Comparison of ENCODE assay signal across 8 cellular contexts in the genomic region with DNA sequence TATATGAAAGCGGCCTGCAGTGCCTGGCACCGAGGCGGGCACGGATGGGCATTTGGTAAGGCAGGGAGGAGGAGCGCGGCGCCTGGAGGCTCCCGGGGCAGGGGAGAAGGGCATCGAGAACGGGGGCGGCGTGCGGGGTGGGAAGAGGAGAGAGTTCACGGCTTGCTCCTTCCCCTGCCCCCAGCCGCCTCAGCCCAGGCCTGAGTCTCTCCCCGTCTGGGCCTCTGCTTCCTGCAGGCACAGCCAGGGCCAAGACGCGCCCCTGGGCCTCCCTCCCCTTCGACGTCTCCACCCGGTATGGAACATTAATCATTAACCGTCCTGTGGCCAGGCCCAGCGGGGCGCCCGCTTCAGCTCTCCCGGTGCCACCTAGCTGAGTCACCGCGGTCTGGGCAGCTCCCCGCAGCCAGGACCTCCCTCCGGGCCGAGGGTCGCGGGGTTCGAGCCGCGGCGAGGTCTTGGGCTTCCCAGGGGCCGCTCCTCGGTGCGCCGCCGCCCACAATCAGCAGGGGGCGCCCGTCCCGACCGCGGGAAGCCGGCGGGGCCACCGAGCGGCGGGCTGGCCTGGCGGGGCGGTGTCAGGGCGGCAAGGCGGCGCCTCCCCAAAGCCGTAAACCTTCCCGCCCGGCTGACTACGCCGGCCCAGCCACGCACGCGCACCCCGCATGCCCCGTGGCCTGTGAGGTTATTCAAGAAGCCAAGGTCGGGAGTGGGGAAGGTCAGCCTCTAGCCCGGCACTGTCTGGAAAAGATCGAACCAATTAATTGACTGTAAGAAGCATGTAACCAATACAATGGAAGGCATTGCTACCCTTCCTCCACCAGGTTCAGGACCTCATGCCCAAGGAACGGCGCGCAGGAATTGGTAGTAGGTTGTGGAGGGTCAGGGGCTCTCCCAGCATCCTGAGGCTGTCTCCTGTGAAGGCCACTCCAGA. TPM values are rescaled to one million over a fixed set of nuclear protein-coding genes. Genes with fewer than 3 reads are reported as not detected.
DNase-seq lines count a peak whose midpoint lies in the region; ATAC-seq and TF ChIP-seq lines count a peak whose summit lies in the region.

No MANE protein-coding gene starts in this region.

- peak overlapping the region; percentile 35 for H3K18ac ChIP-seq in mesendoderm (ENCODE audit: low read length)

- H4K8ac ChIP-seq in mesendoderm (ENCODE audit: low read depth, low read length) = no peak overlapping the region

- H3K27ac Mint-ChIP-seq in activated CD4-positive, alpha-beta memory T cell treated with anti-CD3 and anti-CD28 coated beads for 36 hours = no peak overlapping the region

- H3K9me3 Mint-ChIP-seq in activated CD4-positive, alpha-beta memory T cell treated with anti-CD3 and anti-CD28 coated beads for 36 hours = no peaks in the 10 kb centered on the region

- H3K9ac ChIP-seq in mesendoderm (ENCODE audit: low read length) = peak overlapping the region; percentile 66

- H3K4me3 ChIP-seq in BE2C (ENCODE audit: low read depth, low read length) (peak overlapping the region; percentile 57), mesendoderm (ENCODE audit: low read length) (no peak overlapping the region)

- DNase-seq in BE2C = peak; percentile 85
- peak; percentile 73 for DNase-seq in GM19238 (ENCODE audit: insufficient read length, low spot score)
- peak; percentile 26 for DNase-seq in NCI-H526 treated with DMSO at 0.1 percent for 48 hours (lab: John Stamatoyannopoulos, UW)
- peak; percentile 85 for DNase-seq in activated CD4-positive, alpha-beta memory T cell treated with anti-CD3 and anti-CD28 coated beads for 36 hours
- DNase-seq in effector CD4-positive, alpha-beta T cell = peak; percentile 61
- DNase-seq in mesendoderm = peak; percentile 83
- DNase-seq in stimulated activated CD8-positive, alpha-beta memory T cell treated with anti-CD3 and anti-CD28 coated beads, Interleukin-12 subunit alpha, Interleukin-12 subunit beta, amount 100 ng/mL, for 4 hours (ENCODE audit: low read depth) = peak; percentile 64

- no peak overlapping the region for H2BK120ac ChIP-seq in mesendoderm (ENCODE audit: low read depth, low read length)

- H3K4me1 Mint-ChIP-seq in activated CD4-positive, alpha-beta memory T cell treated with anti-CD3 and anti-CD28 coated beads for 36 hours (ENCODE audit: low read depth) = peaks cover 23% of the 10 kb centered on the region

- peak; percentile 44 for TF ChIP-seq CTCF in BE2C (IDR thresholded peaks at IDR 0.05; ENCODE audit: low read depth, low read length)

- H3K79me2 ChIP-seq in mesendoderm (ENCODE audit: control insufficient read depth, insufficient read depth, low read length) = no peaks in the 10 kb centered on the region

- no peaks in the 10 kb centered on the region for H3K79me1 ChIP-seq in mesendoderm (ENCODE audit: low read length)

- no peaks in the 10 kb centered on the region for H3K27me3 Mint-ChIP-seq in activated CD4-positive, alpha-beta memory T cell treated with anti-CD3 and anti-CD28 coated beads for 36 hours

- WGBS in mesendoderm (ENCODE audit: extremely low coverage, insufficient coverage, low lambda C conversion rate) = no CpG with 5 or more reads among the region's 73 CpGs

- H3K23ac ChIP-seq in mesendoderm (ENCODE audit: low read length) = no peak overlapping the region

- no peak overlapping the region for H2BK15ac ChIP-seq in mesendoderm (replicated peaks; ENCODE audit: low read depth)

- CTCF ChIA-PET in activated CD4-positive, alpha-beta memory T cell treated with anti-CD3 and anti-CD28 coated beads for 36 hours (lab: Charles Lee) = interaction anchor here (0.5 to 5.9 kb wide), 36 partner anchors 7 to 1149 kb away, joined by 3 to 77 read pairs (median 4); partner anchors contain the start of genes KCNH1, NEK2, RD3 and SLC30A1

- H3K56ac ChIP-seq in mesendoderm (ENCODE audit: low read length) = peak overlapping the region; percentile 93

- POLR2A ChIA-PET in activated CD4-positive, alpha-beta memory T cell treated with anti-CD3 and anti-CD28 coated beads for 36 hours (lab: Charles Lee) = interaction anchor here (1.0 kb wide), 1 partner anchor 192 kb away, joined by 3 read pairs; no protein-coding TSS in a partner anchor

- H3K9me3 ChIP-seq in BE2C = no peaks in the 10 kb centered on the region

- H3K4ac ChIP-seq in mesendoderm (ENCODE audit: low read depth, low read length) = no peak overlapping the region

- H3K4me2 ChIP-seq in mesendoderm (ENCODE audit: low read length) = peak overlapping the region; percentile 56

- peak; percentile 51 for ATAC-seq in HG03378 (IDR thresholded peaks at IDR 0.05; ENCODE audit: unreplicated experiment)

- intact Hi-C loops in activated CD4-positive, alpha-beta memory T cell treated with anti-CD3 and anti-CD28 coated beads for 36 hours (cut with micrococcal nuclease) = loop anchor here (1.0 to 2.0 kb wide), 3 partner anchors 64 to 931 kb away; partner anchors contain the start of genes RCOR3 and SLC30A1

- H3K36me3 Mint-ChIP-seq in activated CD4-positive, alpha-beta memory T cell treated with anti-CD3 and anti-CD28 coated beads for 36 hours = no peaks in the 10 kb centered on the region

- no peaks in the 10 kb centered on the region for H3K27me3 ChIP-seq in BE2C
- no peaks in the 10 kb centered on the region for H3K27me3 ChIP-seq in mesendoderm (ENCODE audit: insufficient read depth, low read length, poor library complexity)

- no peak overlapping the region for H2BK5ac ChIP-seq in mesendoderm (ENCODE audit: low read length)

- no peak overlapping the region for H2AK5ac ChIP-seq in mesendoderm (ENCODE audit: low read length)

- H3K4me1 ChIP-seq in BE2C = no peaks in the 10 kb centered on the region
- H3K4me1 ChIP-seq in mesendoderm (ENCODE audit: control insufficient read depth, low read depth, low read length) = peaks cover 4% of the 10 kb centered on the region

- no peaks in the 10 kb centered on the region for H3K36me3 ChIP-seq in BE2C
- no peaks in the 10 kb centered on the region for H3K36me3 ChIP-seq in mesendoderm (ENCODE audit: control insufficient read depth, insufficient read depth, low read length)

- H3K4me3 Mint-ChIP-seq in activated CD4-positive, alpha-beta memory T cell treated with anti-CD3 and anti-CD28 coated beads for 36 hours = peak overlapping the region; percentile 49

- no peak overlapping the region for H4K5ac ChIP-seq in mesendoderm (ENCODE audit: low read length)

- H3K27ac ChIP-seq in mesendoderm (ENCODE audit: low read depth, low read length) = no peak overlapping the region

RNA-seq across cellular contexts. Expression of gene RD3, which starts 23.4 kb away (rescaled TPM):
- 3.4 TPM for polyA plus RNA-seq in BE2C (2012; ENCODE audit: insufficient read depth, insufficient read length, low read depth)
- total RNA-seq in activated CD4-positive, alpha-beta memory T cell treated with anti-CD3 and anti-CD28 coated beads for 36 hours = not detected
- 0.08 TPM for polyA plus RNA-seq in mesendoderm (2013, experiment 1 of 2)
- polyA plus RNA-seq in mesendoderm (2013, experiment 2 of 2) = 0.11 TPM

Comparison
In these comparisons a context has a peak if more than half of its experiments do, and no peak if none do; other contexts are left out.
1. DNase-seq: peak in every context shown above with its lines; median percentile 85 in BE2C; 85 in activated CD4-positive, alpha-beta memory T cell treated with anti-CD3 and anti-CD28 coated beads for 36 hours; 83 in mesendoderm; 73 in GM19238; 64 in stimulated activated CD8-positive, alpha-beta memory T cell treated with anti-CD3 and anti-CD28 coated beads, Interleukin-12 subunit alpha, Interleukin-12 subunit beta, amount 100 ng/mL, for 4 hours; 61 in effector CD4-positive, alpha-beta T cell; 26 in NCI-H526 treated with DMSO at 0.1 percent for 48 hours.